In the genomic region with DNA sequence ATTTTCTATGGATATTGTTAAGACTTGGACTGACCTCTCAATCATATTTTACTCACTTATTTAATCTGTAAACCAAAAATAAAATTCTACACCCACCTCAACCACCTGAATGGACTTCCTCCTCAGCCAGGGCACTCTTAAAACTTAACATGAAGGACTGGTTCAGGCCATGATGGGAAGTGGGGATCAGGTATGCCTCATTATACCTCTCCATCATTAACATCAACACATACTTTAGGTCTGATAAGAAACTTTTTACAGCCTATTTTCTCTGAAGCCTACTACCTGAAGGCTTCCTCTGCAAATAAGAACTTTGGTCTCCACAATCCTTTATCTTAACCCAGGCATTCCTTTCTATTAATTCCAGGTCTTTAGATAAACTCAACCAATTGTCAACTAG, we compare ENCODE assay signal across 23 cellular contexts.
"Had no signal": no experiment of that assay in that cellular context is flagged by ENCODE, and none has a peak within 500 bp of the region (broad histone marks: within the 10 kb centered on the region; RNA-seq: fewer than 3 reads in every experiment).

No MANE protein-coding gene starts in this region.

- H3K4me1 Mint-ChIP-seq: immature natural killer cell, natural killer cell had no signal

- H3K4me3 ChIP-seq: cardiac muscle cell, left lung, lung, testis, vagina had no signal

- H3K27ac ChIP-seq: cardiac muscle cell, neutrophil, testis, vagina had no signal

- DNase-seq: activated CD4-positive, alpha-beta T cell treated with anti-CD3 and anti-CD28 coated beads, Interleukin-2, amount 50 U/mL, for 4 hours; activated CD8-positive, alpha-beta memory T cell treated with anti-CD3 and anti-CD28 coated beads for 24 hours; activated CD8-positive, alpha-beta memory T cell treated with anti-CD3 and anti-CD28 coated beads, Interleukin-2, amount 50 U/mL, for 4 hours; activated naive CD4-positive, alpha-beta T cell; activated T-cell treated with anti-CD3 and anti-CD28 coated beads, Interleukin-2, amount 50 U/mL, for 24 hours; foreskin melanocyte; immature natural killer cell; left lung; midbrain; natural killer cell; stimulated activated CD4-positive, alpha-beta T cell treated with anti-CD3 and anti-CD28 coated beads, Interleukin-2, amount 100 ng/mL, for 48 hours; stimulated activated naive CD4-positive, alpha-beta T cell; T-helper 1 cell; testis; trophoblast cell had no signal

- H3K27me3 ChIP-seq: cardiac muscle cell, left lung, neutrophil, testis, vagina had no signal

- H3K36me3 Mint-ChIP-seq: activated naive CD8-positive, alpha-beta T cell; immature natural killer cell; WTC11 had no signal

- H3K4me3 Mint-ChIP-seq: activated naive CD8-positive, alpha-beta T cell; activated T-cell treated with anti-CD3 and anti-CD28 coated beads, Interleukin-2, amount 50 U/mL, for 24 hours; immature natural killer cell; natural killer cell; WTC11 had no signal

- H3K36me3 ChIP-seq: cardiac muscle cell, left lung, neutrophil, vagina had no signal

- H3K27me3 Mint-ChIP-seq: activated naive CD8-positive, alpha-beta T cell; activated T-cell treated with anti-CD3 and anti-CD28 coated beads, Interleukin-2, amount 50 U/mL, for 24 hours had no signal

- H3K27ac Mint-ChIP-seq: activated naive CD8-positive, alpha-beta T cell; activated T-cell treated with anti-CD3 and anti-CD28 coated beads, Interleukin-2, amount 50 U/mL, for 24 hours; activated T-helper 2 cell treated with anti-CD3 and anti-CD28 coated beads, Interferon-gamma antibody, Interleukin-2, Interleukin-4, amounts not matched to agents 10 μg/mL and 5 μg/mL and 100 μg/mL, durations not matched to agents 14 hours and 24 hours and 36 hours; immature natural killer cell; natural killer cell; WTC11 had no signal

- H3K9me3 ChIP-seq: left lung, neutrophil, testis, vagina had no signal

- H3K9me3 Mint-ChIP-seq: WTC11 had no signal

- ATAC-seq: natural killer cell, sciatic nerve, WTC11 had no signal
